ENCODE assay signal across 12 cellular contexts in the genomic region with DNA sequence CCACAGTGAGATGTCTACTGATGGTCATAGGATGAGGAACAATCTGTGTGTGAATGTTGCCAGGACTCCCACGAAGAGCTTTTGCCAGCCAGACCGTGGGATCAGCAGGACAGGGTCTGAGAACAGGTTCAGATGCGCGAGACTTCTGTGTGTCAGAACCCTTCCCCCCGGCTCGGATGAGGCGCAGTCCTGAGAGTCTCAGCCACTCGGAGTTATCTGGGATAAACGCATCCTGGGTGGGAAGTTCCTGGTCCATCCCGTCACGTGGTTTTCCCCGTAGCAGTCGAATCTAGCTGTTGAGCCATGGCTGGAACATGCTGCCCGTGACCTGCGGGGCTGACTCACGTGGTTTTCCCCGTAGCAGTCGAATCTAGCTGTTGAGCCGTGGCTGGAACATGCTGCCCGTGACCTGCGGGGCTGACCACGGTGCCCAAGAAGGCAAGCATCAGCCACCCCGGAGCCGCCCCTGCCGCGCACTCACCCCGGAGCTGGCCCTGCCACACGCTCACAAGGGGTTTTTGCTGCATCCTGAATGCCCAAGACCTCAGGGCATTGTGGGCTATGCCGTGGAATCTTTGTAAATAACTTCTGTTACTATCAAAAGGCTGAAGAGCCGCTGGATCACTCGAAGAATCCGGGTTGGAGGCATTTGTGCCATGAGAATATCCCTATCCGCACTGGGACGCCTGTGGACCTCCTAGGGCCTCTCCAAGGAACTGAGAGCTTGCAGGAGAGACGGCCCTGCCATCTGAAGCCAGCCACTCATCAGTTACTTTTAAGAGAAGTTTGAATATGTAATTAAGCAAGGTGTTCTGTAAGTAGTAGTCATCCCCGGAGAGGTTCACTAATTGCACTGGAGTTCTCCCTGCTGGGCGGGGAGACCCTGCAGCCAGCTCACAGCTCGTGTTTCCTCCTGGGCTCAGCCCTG.
"Had no signal": no experiment of that assay in that cellular context is flagged by ENCODE, and none has a peak within 500 bp of the region (broad histone marks: within the 10 kb centered on the region; RNA-seq: fewer than 3 reads in every experiment).

No MANE protein-coding gene starts in this region.

- H3K4me3 Mint-ChIP-seq: activated T-helper 17 cell treated with anti-CD3 and anti-CD28 coated beads, Interleukin-2, amount 50 U/mL, for 72 hours; stimulated activated effector memory CD8-positive, alpha-beta T cell treated with anti-CD3 and anti-CD28 coated beads, Interleukin-12 subunit alpha, Interleukin-12 subunit beta, amount 100 ng/mL, for 72 hours had no signal

- DNase-seq: activated naive CD4-positive, alpha-beta T cell treated with Interleukin-2 at 50 U/mL for 16 hours; colonic mucosa; kidney; left ventricle myocardium superior; mesendoderm; ovary; SW 1271 had no signal

- H3K36me3 ChIP-seq: colonic mucosa, ovary had no signal

- H3K9me3 Mint-ChIP-seq: activated T-helper 17 cell treated with anti-CD3 and anti-CD28 coated beads, Interleukin-2, amount 50 U/mL, for 72 hours; stimulated activated effector memory CD8-positive, alpha-beta T cell treated with anti-CD3 and anti-CD28 coated beads, Interleukin-12 subunit alpha, Interleukin-12 subunit beta, amount 100 ng/mL, for 72 hours had no signal

- H3K4me1 ChIP-seq: colonic mucosa had no signal

- ATAC-seq: activated CD4-positive, CD25-positive, alpha-beta regulatory T cell treated with anti-CD3 and anti-CD28 coated beads, Interleukin-2, amount 50 U/mL, for 24 hours; activated T-helper 17 cell treated with anti-CD3 and anti-CD28 coated beads, Interleukin-2, amount 50 U/mL, for 72 hours; esophagus mucosa; stimulated activated effector memory CD8-positive, alpha-beta T cell treated with anti-CD3 and anti-CD28 coated beads, Interleukin-12 subunit alpha, Interleukin-12 subunit beta, amount 100 ng/mL, for 72 hours had no signal

- H3K4me1 Mint-ChIP-seq: activated T-helper 17 cell treated with anti-CD3 and anti-CD28 coated beads, Interleukin-2, amount 50 U/mL, for 72 hours; stimulated activated effector memory CD8-positive, alpha-beta T cell treated with anti-CD3 and anti-CD28 coated beads, Interleukin-12 subunit alpha, Interleukin-12 subunit beta, amount 100 ng/mL, for 72 hours had no signal

- H3K9me3 ChIP-seq: colonic mucosa, ovary had no signal

- H3K27me3 Mint-ChIP-seq: activated T-helper 17 cell treated with anti-CD3 and anti-CD28 coated beads, Interleukin-2, amount 50 U/mL, for 72 hours had no signal

- H3K27ac ChIP-seq: cardiac muscle cell, colonic mucosa, ovary had no signal

- H3K27me3 ChIP-seq: cardiac muscle cell, colonic mucosa, ovary had no signal

- H3K4me3 ChIP-seq: cardiac muscle cell, colonic mucosa, ovary had no signal
